8 cellular contexts compared by ENCODE assay signal in the genomic region with DNA sequence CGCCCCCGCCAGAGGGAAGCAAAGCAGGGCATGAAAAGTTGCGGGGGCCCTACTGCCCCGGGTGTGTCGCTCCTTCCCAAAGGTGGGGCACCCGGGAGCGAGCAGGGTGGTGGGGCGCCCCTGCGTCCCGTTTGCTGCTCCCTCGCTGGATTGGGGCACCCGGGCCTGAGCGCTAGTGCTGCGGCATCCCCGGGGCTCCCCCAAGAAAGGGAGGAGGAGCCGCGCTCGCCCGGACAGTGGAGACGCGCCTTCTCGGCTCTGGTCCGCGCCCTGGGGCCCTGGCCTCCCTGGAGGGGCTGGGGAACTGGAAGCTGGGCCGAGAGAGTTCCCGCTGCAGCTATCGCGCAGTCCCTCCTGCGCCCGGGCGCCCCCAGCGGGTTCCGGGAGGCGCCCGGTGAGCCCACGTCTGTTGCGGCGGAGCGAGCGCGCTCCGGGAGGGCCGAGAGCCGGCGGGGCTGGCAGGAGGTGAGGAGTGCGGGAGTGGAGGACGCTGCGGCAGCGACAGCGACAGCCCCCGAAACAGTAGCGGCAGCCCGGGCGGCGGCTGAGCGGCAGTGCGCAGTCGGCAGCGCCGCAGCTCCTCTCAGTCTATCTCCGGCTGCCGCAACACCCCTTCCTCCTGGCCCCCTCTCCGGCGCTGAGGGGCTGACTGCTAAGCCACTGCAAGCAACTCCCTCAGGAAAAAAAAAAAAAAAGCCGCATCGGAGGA. TPM values are rescaled to one million over a fixed set of nuclear protein-coding genes. Genes with fewer than 3 reads are reported as not detected.
DNase-seq lines count a peak whose midpoint lies in the region; ATAC-seq, FAIRE-seq and TF ChIP-seq lines count a peak whose summit lies in the region.

No MANE protein-coding gene starts in this region.

- peaks cover 88% of the 10 kb centered on the region for H3K27me3 Mint-ChIP-seq in stimulated activated naive CD8-positive, alpha-beta T cell treated with anti-CD3 and anti-CD28 coated beads, Interleukin-15, amount 100 ng/mL, for 72 hours

- TF ChIP-seq CTCF in dorsolateral prefrontal cortex (IDR thresholded peaks at IDR 0.05 in 54 of 56, conservative IDR thresholded peaks at IDR 0.05 in 2 of 56; ENCODE audit: low read depth in 1 of 56, partially characterized antibody in 56 of 56), result peak in 10 of 56 donors; percentile 0 to 31 (median 10)
- no peak for TF ChIP-seq CTCF in liver (IDR thresholded peaks at IDR 0.05; ENCODE audit: low read depth, low read length, missing input control)

- no peak overlapping the region for H3K9ac ChIP-seq in liver (ENCODE audit: low read depth in 1 of 2, low read length in 2 of 2)

- H3K4me3 ChIP-seq in dorsolateral prefrontal cortex (peak overlapping the region; percentile 45 to 87 (median 75)), liver (ENCODE audit: low read depth in 1 of 3, low read length in 3 of 3) (peak overlapping the region; percentile 57 to 71 (median 60))

- H3K4me1 ChIP-seq in liver (ENCODE audit: control insufficient read depth in 4 of 4, insufficient read depth in 4 of 4, low read length in 3 of 4), result peaks cover 3 to 15% (median 15%) of the 10 kb centered on the region in 4 donors

- H3K27ac Mint-ChIP-seq in stimulated activated naive CD8-positive, alpha-beta T cell treated with anti-CD3 and anti-CD28 coated beads, Interleukin-15, amount 100 ng/mL, for 72 hours, result no peak overlapping the region

- DNase-seq in Ammon's horn (ENCODE audit: low spot score) (peak; percentile 35), RCC 7860 (ENCODE audit: low spot score) (peak; percentile 13), dorsolateral prefrontal cortex (peak in 5 of 10 donors; percentile 38 to 62 (median 48)), mesenteric fat pad (ENCODE audit: low spot score) (no peak)
- DNase-seq in stimulated activated naive CD8-positive, alpha-beta T cell treated with anti-CD3 and anti-CD28 coated beads, Interleukin-15, amount 100 ng/mL, for 72 hours, result peak; percentile 26

- TF ChIP-seq RAD21 in liver (IDR thresholded peaks at IDR 0.05), result no peak

- peaks cover 0 to 25% (median 0%) of the 10 kb centered on the region in 45 donors for H3K27me3 ChIP-seq in dorsolateral prefrontal cortex
- H3K27me3 ChIP-seq in liver (ENCODE audit: control insufficient read depth in 4 of 4, insufficient read depth in 4 of 4, low read length in 3 of 4), result peaks cover 2 to 15% (median 6%) of the 10 kb centered on the region in 4 donors

- peaks cover 10% of the 10 kb centered on the region for H3K4me1 Mint-ChIP-seq in stimulated activated naive CD8-positive, alpha-beta T cell treated with anti-CD3 and anti-CD28 coated beads, Interleukin-15, amount 100 ng/mL, for 72 hours

- H3K9me3 ChIP-seq in liver (ENCODE audit: control insufficient read depth in 4 of 4, low read length in 3 of 4), result no peaks in the 10 kb centered on the region

- FAIRE-seq in RCC 7860 (lab: Jason Lieb, UNC), result no peak

- no peaks in the 10 kb centered on the region for H3K36me3 ChIP-seq in liver (ENCODE audit: control insufficient read depth in 4 of 4, insufficient read depth in 3 of 4, low read depth in 1 of 4, low read length in 3 of 4)

- H3K9me3 Mint-ChIP-seq in stimulated activated naive CD8-positive, alpha-beta T cell treated with anti-CD3 and anti-CD28 coated beads, Interleukin-15, amount 100 ng/mL, for 72 hours, result no peaks in the 10 kb centered on the region

- ATAC-seq in GM19372 (IDR thresholded peaks at IDR 0.05; ENCODE audit: low read depth, unreplicated experiment) (peak; percentile 53), GM18520 (IDR thresholded peaks at IDR 0.05; ENCODE audit: unreplicated experiment) (no peak)
- ATAC-seq in stimulated activated naive CD8-positive, alpha-beta T cell treated with anti-CD3 and anti-CD28 coated beads, Interleukin-15, amount 100 ng/mL, for 72 hours, result peak; percentile 71

- 1% methylated on average over 66 of the region's 66 CpGs for WGBS in liver

- intact Hi-C loops in dorsolateral prefrontal cortex (cut with DNase I), result no loop called here

- peak overlapping the region in 58 of 59 donors; percentile 26 to 96 (median 85) for H3K27ac ChIP-seq in dorsolateral prefrontal cortex
- H3K27ac ChIP-seq in liver (ENCODE audit: low read depth in 1 of 2, low read length in 2 of 2), result peak overlapping the region; percentile 72 to 85

- peak overlapping the region; percentile 84 to 87 for H3K4me3 Mint-ChIP-seq in stimulated activated naive CD8-positive, alpha-beta T cell treated with anti-CD3 and anti-CD28 coated beads, Interleukin-15, amount 100 ng/mL, for 72 hours

TF ChIP-seq in liver, 16 proteins besides CTCF, POLR2A, EP300 and RAD21:
- TF ChIP-seq NR2F2 (IDR thresholded peaks at IDR 0.05) (no peak), JUND (IDR thresholded peaks at IDR 0.05) (no peak), GABPA (IDR thresholded peaks at IDR 0.05 in 1 of 2, conservative IDR thresholded peaks at IDR 0.05 in 1 of 2) (no peak), FOXA2 (IDR thresholded peaks at IDR 0.05) (no peak), TAF1 (conservative IDR thresholded peaks at IDR 0.05) (no peak), RXRA (IDR thresholded peaks at IDR 0.05) (no peak), SP1 (IDR thresholded peaks at IDR 0.05) (no peak), REST (IDR thresholded peaks at IDR 0.05) (no peak), ZBTB33 (IDR thresholded peaks at IDR 0.05) (no peak), HNF4A (conservative IDR thresholded peaks at IDR 0.05) (no peak), FOXA1 (IDR thresholded peaks at IDR 0.05) (no peak)
- TF ChIP-seq, protein P1, sequence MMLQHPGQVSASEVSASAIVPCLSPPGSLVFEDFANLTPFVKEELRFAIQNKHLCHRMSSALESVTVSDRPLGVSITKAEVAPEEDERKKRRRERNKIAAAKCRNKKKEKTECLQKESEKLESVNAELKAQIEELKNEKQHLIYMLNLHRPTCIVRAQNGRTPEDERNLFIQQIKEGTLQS (IDR thresholded peaks at IDR 0.05), result no peak

RNA-seq across cellular contexts. Expression of gene BMPER, which starts 0.5 kb away (rescaled TPM):
- total RNA-seq in dorsolateral prefrontal cortex (10 to 100 TPM; 13.4 to 45.4 (median 31.2) TPM), liver (1 to 10 TPM; 6.2 to 8.5 TPM), mesenteric fat pad (4.6 TPM)
- 1 to 10 TPM; 4.0 to 6.3 TPM for polyA plus RNA-seq in liver
